Comparison of ENCODE assay signal across 26 cellular contexts in genomic region chr13:99051768-99052455, GRCh38.
DNase-seq lines count a peak whose midpoint lies in the region; ATAC-seq, FAIRE-seq and TF ChIP-seq lines count a peak whose summit lies in the region.
"Had no signal": no experiment of that assay in that cellular context is flagged by ENCODE, and none has a peak within 500 bp of the region (broad histone marks: within the 10 kb centered on the region; RNA-seq: fewer than 3 reads in every experiment).

No MANE protein-coding gene starts in this region.

- no peak overlapping the region for H3K4me3 ChIP-seq in keratinocyte (ENCODE audit: control insufficient read depth in 2 of 3, extremely low read depth in 1 of 3, insufficient read depth in 2 of 3, low read depth in 1 of 3, low read length in 3 of 3)
- H3K4me3 ChIP-seq: GM12878, transverse colon had no signal

- H3K27me3 Mint-ChIP-seq in activated CD4-positive, alpha-beta T cell treated with anti-CD3 and anti-CD28 coated beads, Interleukin-2, amount 10 ng/mL, durations not matched to agents 24 days and 14 days: no peaks in the 10 kb centered on the region
- no peaks in the 10 kb centered on the region for H3K27me3 Mint-ChIP-seq in activated T-helper 17 cell treated with anti-CD3 and anti-CD28 coated beads, Interleukin-2, amount 50 U/mL, for 72 hours

- no peaks in the 10 kb centered on the region for H3K36me3 ChIP-seq in KOPT-K1 (ENCODE audit: insufficient read depth, low read length)
- peaks cover 0 to 1% of the 10 kb centered on the region in 2 experiments for H3K36me3 ChIP-seq in keratinocyte (ENCODE audit: control insufficient read depth in 2 of 2, extremely low read depth in 1 of 2, insufficient read depth in 2 of 2, low read length in 2 of 2)
- H3K36me3 ChIP-seq: BE2C, transverse colon had no signal

- H2AFZ ChIP-seq in keratinocyte (ENCODE audit: control insufficient read depth, low read length): no peak overlapping the region

- H3K9me3 ChIP-seq in KOPT-K1 (ENCODE audit: insufficient read depth, low read length, poor library complexity, severe bottlenecking) (no peaks in the 10 kb centered on the region), keratinocyte (ENCODE audit: control insufficient read depth, low read depth, low read length) (no peaks in the 10 kb centered on the region)
- H3K9me3 ChIP-seq: BE2C, transverse colon had no signal

- H3K4me3 Mint-ChIP-seq in activated CD4-positive, alpha-beta T cell treated with anti-CD3 and anti-CD28 coated beads, Interleukin-2, amount 10 ng/mL, durations not matched to agents 24 days and 14 days: peak overlapping the region; percentile 75
- peak overlapping the region; percentile 81 for H3K4me3 Mint-ChIP-seq in activated T-helper 17 cell treated with anti-CD3 and anti-CD28 coated beads, Interleukin-2, amount 50 U/mL, for 72 hours
- H3K4me3 Mint-ChIP-seq: endodermal cell; HFFc6; memory B cell; nephron; stimulated activated memory B cell treated with anti-CD40 and anti-IgM and Interleukin-4, amounts not matched to agents 10 μg/mL and 1 μg/mL and 100 μg/mL, for 72 hours had no signal

- peaks cover 17% of the 10 kb centered on the region for H3K36me3 Mint-ChIP-seq in activated CD4-positive, alpha-beta T cell treated with anti-CD3 and anti-CD28 coated beads, Interleukin-2, amount 10 ng/mL, durations not matched to agents 24 days and 14 days (ENCODE audit: low read depth)
- peaks cover 5% of the 10 kb centered on the region for H3K36me3 Mint-ChIP-seq in activated T-helper 17 cell treated with anti-CD3 and anti-CD28 coated beads, Interleukin-2, amount 50 U/mL, for 72 hours (ENCODE audit: low read depth)

- H3K9me3 Mint-ChIP-seq in activated CD4-positive, alpha-beta T cell treated with anti-CD3 and anti-CD28 coated beads, Interleukin-2, amount 10 ng/mL, durations not matched to agents 24 days and 14 days: no peaks in the 10 kb centered on the region
- H3K9me3 Mint-ChIP-seq in activated T-helper 17 cell treated with anti-CD3 and anti-CD28 coated beads, Interleukin-2, amount 50 U/mL, for 72 hours: no peaks in the 10 kb centered on the region
- H3K9me3 Mint-ChIP-seq: endodermal cell; HFFc6; memory B cell; nephron; stimulated activated memory B cell treated with anti-CD40 and anti-IgM and Interleukin-4, amounts not matched to agents 10 μg/mL and 1 μg/mL and 100 μg/mL, for 72 hours had no signal

- H3K4me1 ChIP-seq in keratinocyte (ENCODE audit: control insufficient read depth, extremely low read depth, insufficient read depth, low read length): peaks cover 46% of the 10 kb centered on the region
- H3K4me1 ChIP-seq: BE2C had no signal

- peaks cover 72% of the 10 kb centered on the region for H3K79me2 ChIP-seq in keratinocyte (ENCODE audit: control insufficient read depth, insufficient read depth, low read length)

- H3K27me3 ChIP-seq in keratinocyte (ENCODE audit: control insufficient read depth, extremely low read depth, insufficient read depth, low read length): no peaks in the 10 kb centered on the region
- H3K27me3 ChIP-seq: BE2C, transverse colon had no signal

- dilution Hi-C loops in keratinocyte (cut with MboI; ENCODE audit: extremely low pct_ligation_motif_present, low sequenced_read_pairs): no loop called here

- TF ChIP-seq CTCF in keratinocyte (optimal IDR thresholded peaks at IDR 0.05 in 1 of 3, IDR thresholded peaks at IDR 0.05 in 1 of 3, conservative IDR thresholded peaks at IDR 0.05 in 1 of 3; ENCODE audit: extremely low read depth in 1 of 3, insufficient read depth in 2 of 3, low read length in 3 of 3): no peak

- no peak overlapping the region for H3K9ac ChIP-seq in keratinocyte (ENCODE audit: control insufficient read depth, extremely low read depth, insufficient read depth, low read length)

- peak; percentile 13 for FAIRE-seq in keratinocyte (lab: Jason Lieb, UNC)
- FAIRE-seq: GM12878 had no signal

- peaks cover 4% of the 10 kb centered on the region for H3K9me1 ChIP-seq in keratinocyte (ENCODE audit: control insufficient read depth, extremely low read depth, insufficient read depth, low read length)

- H4K20me1 ChIP-seq in keratinocyte (ENCODE audit: control insufficient read depth, extremely low read depth, insufficient read depth, low read length): no peaks in the 10 kb centered on the region

- peak overlapping the region; percentile 90 for H3K27ac Mint-ChIP-seq in activated CD4-positive, alpha-beta T cell treated with anti-CD3 and anti-CD28 coated beads, Interleukin-2, amount 10 ng/mL, durations not matched to agents 24 days and 14 days
- H3K27ac Mint-ChIP-seq in activated T-helper 17 cell treated with anti-CD3 and anti-CD28 coated beads, Interleukin-2, amount 50 U/mL, for 72 hours: peak overlapping the region; percentile 85
- H3K27ac Mint-ChIP-seq: endodermal cell; HFFc6; memory B cell; nephron; stimulated activated memory B cell treated with anti-CD40 and anti-IgM and Interleukin-4, amounts not matched to agents 10 μg/mL and 1 μg/mL and 100 μg/mL, for 72 hours had no signal

- H3K4me2 ChIP-seq in keratinocyte (ENCODE audit: control insufficient read depth, extremely low read depth, insufficient read depth, low read depth, low read length): no peak overlapping the region

- peak; percentile 74 for DNase-seq in activated CD4-positive, alpha-beta T cell treated with anti-CD3 and anti-CD28 coated beads, Interleukin-2, amount 10 ng/mL, durations not matched to agents 24 days and 14 days
- no peak for DNase-seq in activated CD4-positive, alpha-beta T cell treated with anti-CD3 and anti-CD28 coated beads, Interleukin-2, amount 50 U/mL, for 4 hours
- no peak for DNase-seq in keratinocyte (ENCODE audit: low read depth, low spot score)
- DNase-seq: 8988T, BE2C, DMS153, endodermal cell, GF-D8, HFFc6, hippocampal formation, Karpas-422, NCI-H1105, NCI-H2107, NCI-H69, retina, Right ventricle myocardium superior, transverse colon had no signal

- H3K27ac ChIP-seq in KOPT-K1 (ENCODE audit: low read depth, low read length, poor library complexity, severe bottlenecking) (peak overlapping the region; percentile 57), keratinocyte (ENCODE audit: control insufficient read depth, insufficient read depth, low read length) (no peak overlapping the region)

- peak; percentile 19 for ATAC-seq in activated T-helper 17 cell treated with anti-CD3 and anti-CD28 coated beads, Interleukin-2, amount 50 U/mL, for 72 hours (replicated peaks)
- ATAC-seq in GM19023 (IDR thresholded peaks at IDR 0.05; ENCODE audit: unreplicated experiment): no peak
- ATAC-seq in HG02678 (IDR thresholded peaks at IDR 0.05; ENCODE audit: unreplicated experiment): no peak
- no peak for ATAC-seq in GM18870 (IDR thresholded peaks at IDR 0.05; ENCODE audit: unreplicated experiment)
- ATAC-seq: GM12878; stimulated activated memory B cell treated with anti-CD40 and anti-IgM and Interleukin-4, amounts not matched to agents 10 μg/mL and 1 μg/mL and 100 μg/mL, for 72 hours had no signal

- H3K4me1 Mint-ChIP-seq in activated CD4-positive, alpha-beta T cell treated with anti-CD3 and anti-CD28 coated beads, Interleukin-2, amount 10 ng/mL, durations not matched to agents 24 days and 14 days: peaks cover 71% of the 10 kb centered on the region
- H3K4me1 Mint-ChIP-seq in activated T-helper 17 cell treated with anti-CD3 and anti-CD28 coated beads, Interleukin-2, amount 50 U/mL, for 72 hours: peaks cover 70% of the 10 kb centered on the region

- intact Hi-C loops in activated CD4-positive, alpha-beta T cell treated with anti-CD3 and anti-CD28 coated beads, Interleukin-2, amount 10 ng/mL, durations not matched to agents 24 days and 14 days (cut with micrococcal nuclease): loop anchor here (2.0 to 10.0 kb wide), 3 partner anchors 15 to 383 kb away; no protein-coding TSS in a partner anchor
